ENCODE assay signal across 1 cellular context in the genomic region with DNA sequence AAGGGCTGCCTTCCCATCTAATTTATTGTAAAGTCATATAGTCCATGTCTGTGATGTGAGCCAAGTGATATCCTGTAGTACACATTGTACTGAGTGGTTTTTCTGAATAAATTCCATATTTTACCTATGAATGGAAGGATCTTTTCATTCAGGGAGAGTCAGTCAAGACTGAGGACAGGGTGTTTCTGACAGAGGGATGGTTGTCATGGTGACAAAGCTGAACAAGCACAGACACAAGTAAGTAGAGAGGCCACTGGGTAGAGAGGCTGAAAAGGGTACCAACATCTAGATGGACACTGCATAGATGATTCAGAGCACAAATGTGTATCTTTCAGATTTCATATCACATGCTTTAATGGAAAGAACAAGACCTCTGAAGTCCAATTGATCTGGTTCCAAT.
TF ChIP-seq lines count a peak whose summit lies in the region.

No MANE protein-coding gene starts in this region.

TF ChIP-seq in K562, 482 proteins besides CTCF, POLR2A, EP300 and RAD21:
- TF ChIP-seq RFX1 (IDR thresholded peaks at IDR 0.05) (peak; percentile 85), YBX1 (IDR thresholded peaks at IDR 0.05) (no peak)
